16 cellular contexts compared by ENCODE assay signal in the genomic region with DNA sequence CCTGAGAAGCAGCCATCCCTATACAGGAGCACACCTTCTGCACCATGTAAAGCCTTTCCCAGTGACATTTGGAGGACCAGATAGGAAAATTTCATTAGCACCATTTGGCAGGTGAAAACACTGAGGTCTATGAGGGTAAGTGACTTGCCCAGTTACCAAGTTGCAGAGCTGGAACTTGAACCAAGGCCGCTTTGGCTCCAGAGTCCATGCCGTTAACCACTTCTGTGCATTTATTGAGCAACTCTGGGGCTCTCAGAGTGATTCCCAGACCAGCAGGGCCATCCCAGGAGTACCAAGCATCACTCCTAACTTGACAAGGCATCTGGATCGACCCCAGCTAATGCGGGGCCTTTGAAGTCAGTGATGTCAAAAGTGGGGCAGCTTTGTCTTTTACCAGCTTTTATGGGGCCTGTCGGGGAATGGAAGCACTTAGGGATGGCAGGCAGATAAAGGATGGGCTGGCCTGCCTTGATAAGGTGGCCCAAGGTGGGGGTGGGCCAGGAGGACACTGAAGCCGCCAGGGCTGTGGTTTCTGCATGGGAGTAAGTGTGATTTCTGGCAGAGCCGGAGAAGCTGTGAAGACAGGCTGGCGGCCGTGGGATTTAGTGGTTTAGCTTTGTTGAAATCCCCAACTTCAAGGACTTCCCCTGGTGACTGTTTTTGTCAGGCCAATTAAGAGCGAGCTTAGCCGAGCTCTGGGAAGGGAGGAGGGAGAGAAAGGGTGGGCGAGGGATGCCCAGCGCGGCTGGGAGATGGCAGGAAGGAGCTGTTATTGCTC.
DNase-seq lines count a peak whose midpoint lies in the region; ATAC-seq and TF ChIP-seq lines count a peak whose summit lies in the region.
"Had no signal": no experiment of that assay in that cellular context is flagged by ENCODE, and none has a peak within 500 bp of the region (broad histone marks: within the 10 kb centered on the region; RNA-seq: fewer than 3 reads in every experiment).

No MANE protein-coding gene starts in this region.

- H3K9me3 ChIP-seq in HUES6 (ENCODE audit: control insufficient read depth, insufficient read depth, low read depth, low read length): no peaks in the 10 kb centered on the region
- no peaks in the 10 kb centered on the region for H3K9me3 ChIP-seq in mesodermal cell (ENCODE audit: control insufficient read depth, low read length)
- H3K9me3 ChIP-seq in gastroesophageal sphincter: no peaks in the 10 kb centered on the region
- H3K9me3 ChIP-seq in MG63: no peaks in the 10 kb centered on the region
- H3K9me3 ChIP-seq: left ventricle myocardium inferior, ovary had no signal

- no peak for TF ChIP-seq POLR2A in gastroesophageal sphincter (IDR thresholded peaks at IDR 0.05)

- ATAC-seq in HG02759 (IDR thresholded peaks at IDR 0.05; ENCODE audit: unreplicated experiment) (no peak), gastroesophageal sphincter (no peak)
- ATAC-seq: activated naive CD8-positive, alpha-beta T cell treated with anti-CD3 and anti-CD28 coated beads, Interleukin-2, amount 50 U/mL, for 24 hours had no signal

- H3K36me3 ChIP-seq in HUES6 (ENCODE audit: control insufficient read depth, insufficient read depth, low read length) (no peaks in the 10 kb centered on the region), mesodermal cell (ENCODE audit: control insufficient read depth, insufficient read depth, low read length) (no peaks in the 10 kb centered on the region), gastroesophageal sphincter (no peaks in the 10 kb centered on the region), MG63 (no peaks in the 10 kb centered on the region)
- H3K36me3 ChIP-seq: left ventricle myocardium inferior, ovary had no signal

- DNase-seq in AG09309 (ENCODE audit: low read depth) (peak; percentile 45), amniotic stem cell (lab: John Stamatoyannopoulos, UW) (peak; percentile 46), MG63 (no peak), putamen (ENCODE audit: low spot score) (no peak)
- DNase-seq: activated CD8-positive, alpha-beta memory T cell treated with anti-CD3 and anti-CD28 coated beads, Interleukin-2, amount 50 U/mL, for 4 hours; activated naive CD8-positive, alpha-beta T cell treated with anti-CD3 and anti-CD28 coated beads, Interleukin-2, amount 50 U/mL, for 24 hours; EL; left ventricle myocardium inferior; NCI-H2029 treated with DMSO at 0.1 percent for 48 hours; ovary; stimulated activated naive CD4-positive, alpha-beta T cell treated with Interleukin-2 at 50 U/mL for 16 hours; T1000 had no signal

- TF ChIP-seq CTCF in AG09309 (IDR thresholded peaks at IDR 0.05; ENCODE audit: control insufficient read depth, insufficient read depth, low read depth, low read length, missing control alignments): no peak
- TF ChIP-seq CTCF in gastroesophageal sphincter (IDR thresholded peaks at IDR 0.05): no peak

- no peak for TF ChIP-seq EP300 in gastroesophageal sphincter (IDR thresholded peaks at IDR 0.05)

- WGBS in mesodermal cell (ENCODE audit: insufficient coverage in 2 of 2), 2 experiments: 57 to 59% methylated on average over 11 to 12 of the region's 14 CpGs
- 72 to 91% methylated on average over 8 to 12 of the region's 14 CpGs for WGBS in gastroesophageal sphincter (ENCODE audit: low coverage in 1 of 2), 2 donors

- no peaks in the 10 kb centered on the region for H3K27me3 ChIP-seq in HUES6 (ENCODE audit: control insufficient read depth, insufficient read depth, low read length)
- no peaks in the 10 kb centered on the region for H3K27me3 ChIP-seq in gastroesophageal sphincter
- no peaks in the 10 kb centered on the region for H3K27me3 ChIP-seq in MG63
- H3K27me3 ChIP-seq: ovary had no signal

- H3K9ac ChIP-seq in HUES6 (ENCODE audit: low read length): peak overlapping the region; percentile 41

- H3K27ac ChIP-seq in HUES6 (ENCODE audit: low read depth, low read length) (no peak overlapping the region), mesodermal cell (ENCODE audit: low read depth, low read length, severe bottlenecking) (peak overlapping the region; percentile 26), gastroesophageal sphincter (no peak overlapping the region)
- H3K27ac ChIP-seq: left ventricle myocardium inferior, ovary had no signal

- H3K4me1 ChIP-seq in HUES6 (ENCODE audit: control insufficient read depth, insufficient read depth, low read length) (no peaks in the 10 kb centered on the region; the same call in 1 of the 2 replicates), mesodermal cell (ENCODE audit: control insufficient read depth, insufficient read depth, low read length, poor library complexity, severe bottlenecking) (peaks cover 22% of the 10 kb centered on the region), gastroesophageal sphincter (peaks cover 0 to 18% (median 5%) of the 10 kb centered on the region in 3 donors)
- H3K4me1 ChIP-seq: left ventricle myocardium inferior had no signal

- no peak overlapping the region for H3K4me3 ChIP-seq in AG09309 (ENCODE audit: control insufficient read depth, low read depth, low read length)
- no peak overlapping the region for H3K4me3 ChIP-seq in HUES6 (ENCODE audit: low read depth, low read length)
- H3K4me3 ChIP-seq in mesodermal cell (ENCODE audit: extremely low read depth, insufficient read depth, low read length, poor library complexity, severe bottlenecking): no peak overlapping the region
- H3K4me3 ChIP-seq in gastroesophageal sphincter: no peak overlapping the region
- no peak overlapping the region for H3K4me3 ChIP-seq in MG63
- H3K4me3 ChIP-seq: left ventricle myocardium inferior, ovary had no signal

Comparison
In these comparisons a context has a peak if more than half of its experiments do, and no peak if none do; other contexts are left out.
1. DNase-seq: peak in AG09309 (single experiment) and amniotic stem cell (single experiment); none in MG63 (single experiment) and putamen (single experiment).